ENCODE assay signal across 23 cellular contexts in the genomic region with DNA sequence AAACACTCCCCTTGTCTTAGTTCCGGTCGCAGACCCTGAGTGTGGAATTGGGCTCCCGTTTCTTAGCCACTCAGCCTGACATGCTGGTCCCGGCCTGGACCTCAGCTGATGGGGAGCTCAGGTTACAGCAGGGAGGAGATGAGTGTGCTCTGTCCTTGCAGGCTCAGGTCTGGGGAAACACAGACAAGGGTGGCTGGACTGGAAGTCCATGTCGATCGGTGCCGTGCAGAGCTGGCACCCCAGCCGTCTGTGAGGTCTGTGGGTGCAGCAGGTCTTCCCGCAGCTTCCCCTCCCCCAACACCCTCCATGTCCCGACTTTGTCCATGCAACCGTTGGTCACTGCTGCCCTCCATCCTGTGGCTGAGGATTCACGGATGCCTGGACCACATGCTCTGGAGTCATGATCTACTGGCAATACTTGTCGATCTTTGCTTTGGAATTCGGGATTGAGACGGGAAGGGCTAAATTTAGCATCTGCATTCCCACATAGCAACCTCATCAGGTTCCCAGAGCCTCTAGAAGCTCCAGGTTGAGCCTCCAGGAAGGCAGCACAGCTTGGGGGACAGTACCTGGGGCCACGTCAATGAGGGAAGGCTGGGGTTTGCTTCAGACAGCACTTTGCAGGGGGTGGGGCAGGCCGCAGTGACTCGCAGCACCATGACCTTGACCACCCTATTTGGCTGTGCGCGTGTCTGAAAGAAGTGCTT.
DNase-seq lines count a peak whose midpoint lies in the region; ATAC-seq, FAIRE-seq and TF ChIP-seq lines count a peak whose summit lies in the region.
"Had no signal": no experiment of that assay in that cellular context is flagged by ENCODE, and none has a peak within 500 bp of the region (broad histone marks: within the 10 kb centered on the region; RNA-seq: fewer than 3 reads in every experiment).

No MANE protein-coding gene starts in this region.

- H3K27ac ChIP-seq in IMR-90 (ENCODE audit: insufficient read depth, low read length) (no peak overlapping the region), H1 (ENCODE audit: low read depth, low read length) (no peak overlapping the region), neural progenitor cell (no peak overlapping the region), H9 (ENCODE audit: insufficient read length, low read depth, low read length) (no peak overlapping the region), suprapubic skin (no peak overlapping the region)
- no peak overlapping the region for H3K27ac ChIP-seq in CD4-positive, alpha-beta T cell (ENCODE audit: low read depth, low read length)
- H3K27ac ChIP-seq: breast epithelium, C4-2B, coronary artery, KMS-11, RWPE1, uterus had no signal

- WGBS in IMR-90 (ENCODE audit: extremely low coverage in 2 of 2, insufficient read length in 1 of 2), 2 experiments = 78% methylated on average over 12 of the region's 20 CpGs; no CpG with 5 or more reads in 1 of the 2 experiments
- 86% methylated on average over 20 of the region's 20 CpGs; no CpG with 5 or more reads in 1 of the 2 experiments for WGBS in H1 (ENCODE audit: extremely low coverage in 1 of 2, insufficient coverage in 1 of 2, insufficient read length in 1 of 2, insufficient replicate concordance in 2 of 2, low coverage in 1 of 2, low lambda C conversion rate in 2 of 2, missing lambda C conversion rate in 1 of 2), 2 experiments
- WGBS in H9 (ENCODE audit: extremely low coverage, insufficient read length, low lambda C conversion rate) = no CpG with 5 or more reads among the region's 20 CpGs
- whole genome bisulfite sequencing in suprapubic skin = 78% methylated on average over 14 of the region's 20 CpGs

- no peak for FAIRE-seq in H1 (lab: Jason Lieb, UNC)

- intact Hi-C loops in IMR-90 (cut with micrococcal nuclease) = no loop called here
- intact Hi-C loops in CD4-positive, alpha-beta T cell (cut with DNase I, micrococcal nuclease) = no loop called here

- CTCF ChIA-PET in IMR-90 (lab: Yijun Ruan, JAX) (no interaction called here), H1 (lab: Charles Lee; ENCODE audit: partially characterized antibody) (interaction anchor here (0.9 to 1.2 kb wide), 3 partner anchors 10 to 13 kb away, joined by 3 to 5 read pairs (median 3); no protein-coding TSS in a partner anchor)
- CTCF ChIA-PET in CD4-positive, alpha-beta T cell (lab: Charles Lee) = no interaction called here

- H4K20me1 ChIP-seq in IMR-90 (ENCODE audit: insufficient read depth, low read length) = no peaks in the 10 kb centered on the region
- H4K20me1 ChIP-seq in H1 (replicated peaks in 1 of 2; ENCODE audit: control insufficient read depth in 1 of 2, insufficient read depth in 2 of 2, low read length in 2 of 2) = no peaks in the 10 kb centered on the region
- H4K20me1 ChIP-seq in neural progenitor cell (ENCODE audit: low read depth) = no peaks in the 10 kb centered on the region
- no peaks in the 10 kb centered on the region for H4K20me1 ChIP-seq in H9 (ENCODE audit: control insufficient read depth, insufficient read depth, insufficient read length)

- no peaks in the 10 kb centered on the region for H3K36me3 ChIP-seq in IMR-90 (ENCODE audit: control insufficient read depth, insufficient read depth, low read length)
- H3K36me3 ChIP-seq in H1 (ENCODE audit: control insufficient read depth in 2 of 4, insufficient read depth in 4 of 4, low read length in 3 of 4) = no peaks in the 10 kb centered on the region
- H3K36me3 ChIP-seq in neural progenitor cell = no peaks in the 10 kb centered on the region
- no peaks in the 10 kb centered on the region for H3K36me3 ChIP-seq in suprapubic skin
- H3K36me3 ChIP-seq: breast epithelium, uterus, WERI-Rb-1 had no signal

- peak overlapping the region; percentile 66 for H3K27ac Mint-ChIP-seq in neural progenitor cell
- H3K27ac Mint-ChIP-seq in H9 = no peak overlapping the region
- H3K27ac Mint-ChIP-seq in CD4-positive, alpha-beta T cell = no peak overlapping the region
- H3K27ac Mint-ChIP-seq: stimulated activated memory B cell treated with anti-CD40 and anti-IgM and Interleukin-4, amounts not matched to agents 10 μg/mL and 1 μg/mL and 100 μg/mL, for 72 hours had no signal

- DNase-seq in DMS53 treated with DMSO at 0.1 percent for 48 hours (lab: John Stamatoyannopoulos, UW; ENCODE audit: unreplicated experiment) (peak; percentile 20), IMR-90 (peak; percentile 50), H1 (ENCODE audit: low read depth in 1 of 2, low spot score in 2 of 2) (peak in 1 of 2 experiments; percentile 49), neural progenitor cell (ENCODE audit: low spot score) (peak; percentile 33), H9 (no peak), NCI-H1105 treated with DMSO at 0.1 percent for 48 hours (lab: John Stamatoyannopoulos, UW) (no peak), suprapubic skin (ENCODE audit: low spot score in 2 of 2) (no peak)
- no peak for DNase-seq in CD4-positive, alpha-beta T cell
- DNase-seq: activated CD8-positive, alpha-beta memory T cell treated with anti-CD3 and anti-CD28 coated beads, Interleukin-2, amount 50 U/mL, for 4 hours; activated naive CD4-positive, alpha-beta T cell treated with anti-CD3 and anti-CD28 coated beads, Interleukin-2, amount 50 U/mL, for 16 hours; amygdala; mammary epithelial cell; NCI-H1694 treated with DMSO at 0.1 percent for 48 hours; NCI-H2227 treated with DMSO at 0.1 percent for 48 hours; SK-N-SH; uterus; WERI-Rb-1 had no signal

- H4K8ac ChIP-seq in IMR-90 (ENCODE audit: low read depth in 2 of 2, low read length in 2 of 2) = no peak overlapping the region
- H4K8ac ChIP-seq in H1 (ENCODE audit: extremely low read depth, insufficient read depth, low read length) = no peak overlapping the region; the same call in 1 of the 2 replicates
- no peak overlapping the region for H4K8ac ChIP-seq in H9 (replicated peaks; ENCODE audit: insufficient read length, low read depth, low read length)

- H3K18ac ChIP-seq in IMR-90 (ENCODE audit: low read depth, low read length) (no peak overlapping the region), H1 (ENCODE audit: extremely low read depth, low read length) (no peak overlapping the region), H9 (ENCODE audit: insufficient read length, low read depth, low read length) (no peak overlapping the region)

- H2BK120ac ChIP-seq in IMR-90 (ENCODE audit: low read depth, low read length) = no peak overlapping the region
- no peak overlapping the region for H2BK120ac ChIP-seq in H1 (replicated peaks; ENCODE audit: low read depth, low read length)
- no peak overlapping the region for H2BK120ac ChIP-seq in H9 (ENCODE audit: low read depth, low read length, poor library complexity, severe bottlenecking)

- no peak overlapping the region for H3K14ac ChIP-seq in IMR-90 (replicated peaks; ENCODE audit: low read depth, low read length)
- H3K14ac ChIP-seq in H1 (ENCODE audit: insufficient read length) = no peak overlapping the region
- H3K14ac ChIP-seq in H9 (ENCODE audit: insufficient read depth, low read length) = no peak overlapping the region

- H2AK5ac ChIP-seq in IMR-90 (ENCODE audit: low read depth, low read length) (0 out of 2 replicates have a peak overlapping the region, but pooled peaks have one; percentile 8), H1 (ENCODE audit: low read depth, low read length) (no peak overlapping the region), H9 (ENCODE audit: insufficient read length, low read length) (no peak overlapping the region)

- H3K9me3 ChIP-seq in IMR-90 (ENCODE audit: control insufficient read depth, insufficient read depth, low read length) (no peaks in the 10 kb centered on the region), H1 (ENCODE audit: insufficient read depth in 2 of 2, low read depth in 1 of 2, low read length in 1 of 2) (no peaks in the 10 kb centered on the region), neural progenitor cell (ENCODE audit: low read depth) (no peaks in the 10 kb centered on the region), H9 (ENCODE audit: control insufficient read depth, low read depth, low read length) (no peaks in the 10 kb centered on the region), suprapubic skin (no peaks in the 10 kb centered on the region)
- peaks cover 4% of the 10 kb centered on the region for H3K9me3 ChIP-seq in CD4-positive, alpha-beta T cell (ENCODE audit: control insufficient read depth, low read length)
- H3K9me3 ChIP-seq: breast epithelium, SK-N-SH, uterus had no signal

- H3K4me2 ChIP-seq in IMR-90 (ENCODE audit: low read depth, low read length) (no peak overlapping the region), H1 (ENCODE audit: insufficient read depth in 1 of 2, low read depth in 2 of 2, low read length in 2 of 2) (no peak overlapping the region), neural progenitor cell (no peak overlapping the region), H9 (ENCODE audit: insufficient read depth, insufficient read length, low read length) (no peak overlapping the region)
- H3K4me2 ChIP-seq: KMS-11, SK-N-SH had no signal

- H3K27me3 Mint-ChIP-seq in neural progenitor cell (ENCODE audit: insufficient read depth, low read depth) (peaks cover 10% of the 10 kb centered on the region), H9 (ENCODE audit: low read depth) (peaks cover 6% of the 10 kb centered on the region)
- peaks cover 9% of the 10 kb centered on the region for H3K27me3 Mint-ChIP-seq in CD4-positive, alpha-beta T cell

- no peak overlapping the region for H3K23ac ChIP-seq in IMR-90 (ENCODE audit: low read depth, low read length)
- no peak overlapping the region for H3K23ac ChIP-seq in H1 (ENCODE audit: insufficient read length)
- H3K23ac ChIP-seq in H9 (ENCODE audit: insufficient read length, low read depth, low read length) = no peak overlapping the region

- peaks cover 10% of the 10 kb centered on the region for H3K9me1 ChIP-seq in IMR-90 (ENCODE audit: insufficient read depth, low read length)

- H3K36me3 Mint-ChIP-seq in neural progenitor cell (peaks cover 2% of the 10 kb centered on the region), H9 (ENCODE audit: insufficient read depth in 1 of 3, low read depth in 3 of 3) (peaks cover 0 to 9% (median 5%) of the 10 kb centered on the region in 3 experiments; a peak in 5 of 7 replicates)
- no peaks in the 10 kb centered on the region for H3K36me3 Mint-ChIP-seq in CD4-positive, alpha-beta T cell (ENCODE audit: low read depth)

- peak overlapping the region; percentile 74 for H2AFZ ChIP-seq in IMR-90 (replicated peaks; ENCODE audit: low read length, poor library complexity)
- H2AFZ ChIP-seq in H1 (ENCODE audit: low read length) = peak overlapping the region; percentile 75; the same call in 1 of the 2 replicates
- H2AFZ ChIP-seq in neural progenitor cell (replicated peaks) = no peak overlapping the region
- no peak overlapping the region for H2AFZ ChIP-seq in H9 (ENCODE audit: low read length)

- no peak overlapping the region for H4K5ac ChIP-seq in IMR-90 (ENCODE audit: low read depth, low read length)
- no peak overlapping the region for H4K5ac ChIP-seq in H1 (ENCODE audit: insufficient read length, low read depth, low read length)
- no peak overlapping the region for H4K5ac ChIP-seq in H9 (ENCODE audit: insufficient read length, low read depth, low read length)

- H3K4ac ChIP-seq in IMR-90 (ENCODE audit: low read depth, low read length) (no peak overlapping the region), H1 (replicated peaks; ENCODE audit: insufficient read length, low read depth, low read length) (no peak overlapping the region), H9 (ENCODE audit: low read depth, low read length) (no peak overlapping the region)

- H2AK9ac ChIP-seq in IMR-90 (replicated peaks; ENCODE audit: low read depth, low read length, poor library complexity) = peak overlapping the region; percentile 19

- peaks cover 41% of the 10 kb centered on the region for H3K4me1 Mint-ChIP-seq in neural progenitor cell
- peaks cover 20 to 31% of the 10 kb centered on the region in 2 experiments for H3K4me1 Mint-ChIP-seq in H9
- H3K4me1 Mint-ChIP-seq in CD4-positive, alpha-beta T cell (ENCODE audit: low read depth) = peaks cover 4% of the 10 kb centered on the region
- H3K4me1 Mint-ChIP-seq: stimulated activated memory B cell treated with anti-CD40 and anti-IgM and Interleukin-4, amounts not matched to agents 10 μg/mL and 1 μg/mL and 100 μg/mL, for 72 hours had no signal

- TF ChIP-seq EP300 in H1 (IDR thresholded peaks at IDR 0.05; ENCODE audit: borderline replicate concordance in 1 of 2, low read depth in 2 of 2, low read length in 2 of 2) (no peak), suprapubic skin (IDR thresholded peaks at IDR 0.05) (no peak)

- H3K56ac ChIP-seq in IMR-90 (ENCODE audit: extremely low read depth, insufficient read depth, low read length) = no peak overlapping the region
- H3K56ac ChIP-seq in H1 (replicated peaks; ENCODE audit: insufficient read length, low read depth, low read length) = no peak overlapping the region
- no peak overlapping the region for H3K56ac ChIP-seq in H9 (ENCODE audit: insufficient read length, low read depth, low read length)

- no peak overlapping the region for H3T11ph ChIP-seq in H9 (ENCODE audit: low read length)

- no TSS peak for BruUV-seq in IMR-90 (replicated peaks; lab: Mats Ljungman, UMichigan)

- H3K27me3 ChIP-seq in IMR-90 (ENCODE audit: control insufficient read depth, insufficient read depth, low read length) (no peaks in the 10 kb centered on the region), H1 (replicated peaks in 1 of 4; ENCODE audit: control insufficient read depth in 3 of 4, extremely low read depth in 1 of 4, insufficient read depth in 3 of 4, low read length in 3 of 4) (no peaks in the 10 kb centered on the region), neural progenitor cell (no peaks in the 10 kb centered on the region), H9 (ENCODE audit: insufficient read depth, low read length) (no peaks in the 10 kb centered on the region), suprapubic skin (no peaks in the 10 kb centered on the region)
- no peaks in the 10 kb centered on the region for H3K27me3 ChIP-seq in CD4-positive, alpha-beta T cell (ENCODE audit: control insufficient read depth, insufficient read depth, low read length)
- H3K27me3 ChIP-seq: uterus had no signal

- peaks cover 12% of the 10 kb centered on the region for H3F3A ChIP-seq in neural progenitor cell (ENCODE audit: low read depth)

- in situ Hi-C loops in IMR-90 (cut with MboI; ENCODE audit: low sequenced_read_pairs) = no loop called here

- H2BK5ac ChIP-seq in IMR-90 (ENCODE audit: low read depth, low read length, poor library complexity, severe bottlenecking) (no peak overlapping the region), H1 (ENCODE audit: low read depth, low read length) (no peak overlapping the region), H9 (ENCODE audit: insufficient read length, low read length) (no peak overlapping the region)

- H3K4me3 ChIP-seq in IMR-90 (ENCODE audit: insufficient read depth, low read depth, low read length) (no peak overlapping the region), H1 (ENCODE audit: extremely low read depth in 1 of 4, insufficient read depth in 2 of 4, low read depth in 3 of 4, low read length in 4 of 4) (no peak overlapping the region), neural progenitor cell (no peak overlapping the region), suprapubic skin (no peak overlapping the region)
- H3K4me3 ChIP-seq: breast epithelium, coronary artery, uterus had no signal

- dilution Hi-C loops in IMR-90 (cut with HindIII; ENCODE audit: low sequenced_read_pairs, unreplicated experiment) = no loop called here

- TF ChIP-seq POLR2A in IMR-90 (IDR thresholded peaks at IDR 0.05; ENCODE audit: low read depth, low read length) = no peak
- TF ChIP-seq POLR2A in H1 (IDR thresholded peaks at IDR 0.05; ENCODE audit: control extremely low read depth in 1 of 2, low read depth in 2 of 2, low read length in 2 of 2) = no peak
- TF ChIP-seq POLR2A in suprapubic skin (IDR thresholded peaks at IDR 0.05) = no peak

- H2BK12ac ChIP-seq in H1 (ENCODE audit: low read depth, low read length) = 0 out of 2 replicates have a peak overlapping the region, but pooled peaks have one; percentile 52
- no peak overlapping the region for H2BK12ac ChIP-seq in H9 (ENCODE audit: insufficient read length, low read depth, low read length)

- POLR2A ChIA-PET in IMR-90 (lab: Charles Lee; ENCODE audit: unreplicated experiment) (interaction anchor here (0.5 kb wide), 1 partner anchor 38 kb away, joined by 3 read pairs; no protein-coding TSS in a partner anchor), H1 (lab: Charles Lee; ENCODE audit: partially characterized antibody) (interaction anchor here (1.0 kb wide), 1 partner anchor 38 kb away, joined by 4 read pairs; no protein-coding TSS in a partner anchor)
- POLR2A ChIA-PET in CD4-positive, alpha-beta T cell (lab: Charles Lee) = no interaction called here

- H3K23me2 ChIP-seq in H1 (ENCODE audit: low read depth, low read length) (no peaks in the 10 kb centered on the region), H9 (ENCODE audit: insufficient read length, low read depth, low read length, poor library complexity, severe bottlenecking) (no peaks in the 10 kb centered on the region)

- no peak for ATAC-seq in IMR-90 (ENCODE audit: low read depth)
- no peak for ATAC-seq in CD4-positive, alpha-beta T cell (ENCODE audit: poor library complexity)
- ATAC-seq: stimulated activated memory B cell treated with anti-CD40 and anti-IgM and Interleukin-4, amounts not matched to agents 10 μg/mL and 1 μg/mL and 100 μg/mL, for 72 hours had no signal

- H4K91ac ChIP-seq in IMR-90 (ENCODE audit: insufficient read depth, low read depth, low read length) = no peak overlapping the region
- no peak overlapping the region for H4K91ac ChIP-seq in H1 (replicated peaks; ENCODE audit: insufficient read length, low read length)
- no peak overlapping the region for H4K91ac ChIP-seq in H9 (ENCODE audit: insufficient read length, low read depth, low read length)

- peaks cover 16% of the 10 kb centered on the region for H3K9me3 Mint-ChIP-seq in neural progenitor cell
- peaks cover 0 to 4% of the 10 kb centered on the region in 2 experiments; a peak in 3 of 5 replicates for H3K9me3 Mint-ChIP-seq in H9
- peaks cover 2% of the 10 kb centered on the region for H3K9me3 Mint-ChIP-seq in CD4-positive, alpha-beta T cell

- TF ChIP-seq RAD21 in IMR-90 (IDR thresholded peaks at IDR 0.05; ENCODE audit: low read length) (no peak), H1 (IDR thresholded peaks at IDR 0.05 in 1 of 2, conservative IDR thresholded peaks at IDR 0.05 in 1 of 2; ENCODE audit: low read depth in 2 of 2, low read length in 2 of 2) (no peak)

- peaks cover 15% of the 10 kb centered on the region for H3K4me1 ChIP-seq in IMR-90 (ENCODE audit: control insufficient read depth, insufficient read depth, low read length)
- H3K4me1 ChIP-seq in H1 (replicated peaks in 1 of 4; ENCODE audit: control insufficient read depth in 3 of 4, insufficient read depth in 4 of 4, low read length in 3 of 4) = peaks cover 0 to 16% (median 9%) of the 10 kb centered on the region in 4 experiments; a peak in 6 of 7 replicates
- H3K4me1 ChIP-seq in neural progenitor cell = peaks cover 46% of the 10 kb centered on the region
- H3K4me1 ChIP-seq in H9 (ENCODE audit: insufficient read depth, low read length) = no peaks in the 10 kb centered on the region
- peaks cover 10% of the 10 kb centered on the region for H3K4me1 ChIP-seq in suprapubic skin
- H3K4me1 ChIP-seq: breast epithelium, uterus had no signal

- 0 out of 4 replicates have a peak, but pooled peaks cover 0 to 4% of the 10 kb centered on the region in 2 experiments for H3K79me1 ChIP-seq in IMR-90 (ENCODE audit: low read depth in 1 of 2, low read length in 2 of 2)
- no peaks in the 10 kb centered on the region for H3K79me1 ChIP-seq in H1 (ENCODE audit: low read depth, low read length)
- H3K79me1 ChIP-seq in H9 (ENCODE audit: insufficient read depth, low read depth, low read length, poor library complexity, severe bottlenecking) = no peaks in the 10 kb centered on the region

- no peak overlapping the region for H2BK20ac ChIP-seq in IMR-90 (ENCODE audit: low read depth, low read length)
- no peak overlapping the region for H2BK20ac ChIP-seq in H1 (ENCODE audit: low read length)
- H2BK20ac ChIP-seq in H9 (ENCODE audit: low read depth, low read length, poor library complexity, severe bottlenecking) = no peak overlapping the region

- H3K79me2 ChIP-seq in H1 (ENCODE audit: control insufficient read depth in 1 of 2, insufficient read depth in 2 of 2, low read length in 2 of 2) (no peaks in the 10 kb centered on the region), neural progenitor cell (ENCODE audit: low read depth) (no peaks in the 10 kb centered on the region), H9 (ENCODE audit: insufficient read depth, low read length) (no peaks in the 10 kb centered on the region)

- H3K4me3 Mint-ChIP-seq in neural progenitor cell = no peak overlapping the region
- H3K4me3 Mint-ChIP-seq in H9 = no peak overlapping the region
- H3K4me3 Mint-ChIP-seq in CD4-positive, alpha-beta T cell = no peak overlapping the region
- H3K4me3 Mint-ChIP-seq: stimulated activated memory B cell treated with anti-CD40 and anti-IgM and Interleukin-4, amounts not matched to agents 10 μg/mL and 1 μg/mL and 100 μg/mL, for 72 hours had no signal

- no peak overlapping the region for H2BK15ac ChIP-seq in IMR-90 (ENCODE audit: low read depth, low read length)
- no peak overlapping the region; the same call in 1 of the 2 replicates for H2BK15ac ChIP-seq in H1 (ENCODE audit: low read length)
- H2BK15ac ChIP-seq in H9 (ENCODE audit: low read depth, low read length) = no peak overlapping the region

- no peak for TF ChIP-seq CTCF in IMR-90 (conservative IDR thresholded peaks at IDR 0.05; ENCODE audit: low read depth, low read length)
- TF ChIP-seq CTCF in H1 (IDR thresholded peaks at IDR 0.05; ENCODE audit: control extremely low read depth in 1 of 3, insufficient read depth in 1 of 3, low read depth in 1 of 3, low read length in 3 of 3) = no peak
- no peak for TF ChIP-seq CTCF in neural progenitor cell (IDR thresholded peaks at IDR 0.05)
- TF ChIP-seq CTCF in H9 (conservative IDR thresholded peaks at IDR 0.05) = no peak
- no peak for TF ChIP-seq CTCF in CD4-positive, alpha-beta T cell (IDR thresholded peaks at IDR 0.05)
- no peak for TF ChIP-seq CTCF in suprapubic skin (IDR thresholded peaks at IDR 0.05)

- H3K9ac ChIP-seq in IMR-90 (ENCODE audit: low read depth, low read length) (no peak overlapping the region), H1 (replicated peaks in 1 of 4; ENCODE audit: extremely low read depth in 1 of 4, low read depth in 3 of 4, low read length in 3 of 4) (no peak overlapping the region), neural progenitor cell (no peak overlapping the region), H9 (ENCODE audit: extremely low read depth, insufficient read length, low read length) (no peak overlapping the region)
- H3K9ac ChIP-seq: KMS-11, SK-N-SH had no signal

Comparison
In these comparisons a context has a peak if more than half of its experiments do, and no peak if none do; other contexts are left out.
1. DNase-seq: peak in DMS53 treated with DMSO at 0.1 percent for 48 hours (single experiment), IMR-90 (single experiment) and neural progenitor cell (single experiment); none in H9 (single experiment), CD4-positive, alpha-beta T cell (0 of 10), NCI-H1105 treated with DMSO at 0.1 percent for 48 hours (single experiment) and suprapubic skin (0 of 2).
2. H2AFZ ChIP-seq: peak in IMR-90 (single experiment) and H1 (single experiment); none in neural progenitor cell (single experiment) and H9 (single experiment).